Comparison of ENCODE assay signal across 26 cellular contexts in the genomic region with DNA sequence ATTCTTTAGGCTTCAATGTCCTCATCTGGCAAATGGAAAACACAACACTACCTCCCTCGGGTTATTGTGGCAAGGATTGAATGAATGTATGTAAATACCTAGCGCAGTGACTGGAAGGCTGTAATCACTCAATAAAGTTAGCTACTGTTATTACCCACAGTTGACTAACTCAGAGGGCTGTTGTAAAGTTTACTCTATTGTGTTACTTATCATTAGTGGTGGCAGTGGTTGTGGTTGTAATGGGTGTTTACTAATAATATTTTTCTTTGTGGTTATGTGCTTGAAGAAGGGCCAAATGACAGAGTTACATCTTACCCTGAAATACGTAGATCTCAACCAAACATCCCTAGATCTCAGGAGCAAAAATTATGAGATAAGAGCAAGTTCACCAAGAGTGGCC. TPM values are rescaled to one million over a fixed set of nuclear protein-coding genes. Genes with fewer than 3 reads are reported as not detected.
DNase-seq lines count a peak whose midpoint lies in the region; ATAC-seq and TF ChIP-seq lines count a peak whose summit lies in the region.
"Had no signal": no experiment of that assay in that cellular context is flagged by ENCODE, and none has a peak within 500 bp of the region (broad histone marks: within the 10 kb centered on the region; RNA-seq: fewer than 3 reads in every experiment).

No MANE protein-coding gene starts in this region.

- H3K27ac ChIP-seq in DOHH2 (ENCODE audit: low read depth, low read length): no peak overlapping the region
- no peak overlapping the region for H3K27ac ChIP-seq in right cardiac atrium (ENCODE audit: low read length)
- H3K27ac ChIP-seq: A549, hepatocyte, ovary, transverse colon, VCaP had no signal

- H3K9me2 ChIP-seq in DOHH2 (replicated peaks; ENCODE audit: control insufficient read depth, low read length): no peaks in the 10 kb centered on the region

- peak; percentile 76 for DNase-seq in amniotic epithelial cell (ENCODE audit: low read depth)
- DNase-seq in activated T-cell treated with anti-CD3 and anti-CD28 coated beads, Interleukin-2, amount 50 U/mL, for 4 hours: no peak
- DNase-seq in right cardiac atrium: no peak
- no peak for DNase-seq in activated effector memory CD4-positive, alpha-beta T cell treated with anti-CD3 and anti-CD28 coated beads, Interleukin-2, amount 50 U/mL, for 16 hours
- DNase-seq: activated CD4-positive, alpha-beta memory T cell treated with anti-CD3 and anti-CD28 coated beads for 36 hours; DMS153; GOT3; islet precursor cell; mammary epithelial cell; NCI-H187 treated with DMSO at 0.1 percent for 48 hours; NCI-H446 treated with DMSO at 0.1 percent for 48 hours; ovary; SHP77 treated with DMSO at 0.1 percent for 48 hours; transverse colon had no signal

- intact Hi-C loops in right cardiac atrium (cut with DNase I): no loop called here

- no peaks in the 10 kb centered on the region for H3K79me2 ChIP-seq in DOHH2 (ENCODE audit: control insufficient read depth, low read length)
- H3K79me2 ChIP-seq: hepatocyte had no signal

- H3K9me3 Mint-ChIP-seq in activated T-cell treated with anti-CD3 and anti-CD28 coated beads, Interleukin-2, amount 50 U/mL, for 4 hours: no peaks in the 10 kb centered on the region
- H3K9me3 Mint-ChIP-seq: activated CD4-positive, alpha-beta memory T cell treated with anti-CD3 and anti-CD28 coated beads for 36 hours; activated naive CD4-positive, alpha-beta T cell treated with anti-CD3 and anti-CD28 coated beads, Interleukin-2, amount 50 U/mL, for 72 hours; brain; stimulated activated naive CD8-positive, alpha-beta T cell treated with anti-CD3 and anti-CD28 coated beads, Interleukin-15, Interleukin-2, amounts not matched to agents 100 ng/mL and 50 ng/mL, for 24 hours had no signal

- no peak overlapping the region for H3K4me3 Mint-ChIP-seq in activated T-cell treated with anti-CD3 and anti-CD28 coated beads, Interleukin-2, amount 50 U/mL, for 4 hours
- H3K4me3 Mint-ChIP-seq: activated CD4-positive, alpha-beta memory T cell treated with anti-CD3 and anti-CD28 coated beads for 36 hours; brain; stimulated activated naive CD8-positive, alpha-beta T cell treated with anti-CD3 and anti-CD28 coated beads, Interleukin-15, Interleukin-2, amounts not matched to agents 100 ng/mL and 50 ng/mL, for 24 hours had no signal

- H3K36me3 Mint-ChIP-seq in activated T-cell treated with anti-CD3 and anti-CD28 coated beads, Interleukin-2, amount 50 U/mL, for 4 hours (ENCODE audit: insufficient read depth): no peaks in the 10 kb centered on the region
- H3K36me3 Mint-ChIP-seq: activated CD4-positive, alpha-beta memory T cell treated with anti-CD3 and anti-CD28 coated beads for 36 hours; activated naive CD4-positive, alpha-beta T cell treated with anti-CD3 and anti-CD28 coated beads, Interleukin-2, amount 50 U/mL, for 72 hours; brain had no signal

- H3K4me3 ChIP-seq in DOHH2 (ENCODE audit: low read length) (peak overlapping the region; percentile 34), right cardiac atrium (ENCODE audit: low read length) (no peak overlapping the region)
- H3K4me3 ChIP-seq: A549, hepatocyte, ovary, transverse colon had no signal

- H3K4me1 ChIP-seq in DOHH2 (ENCODE audit: control insufficient read depth, low read length) (peaks cover 53% of the 10 kb centered on the region), right cardiac atrium (ENCODE audit: control insufficient read depth, insufficient read depth, low read length) (peaks cover 12% of the 10 kb centered on the region)
- H3K4me1 ChIP-seq: transverse colon had no signal

- WGBS in right cardiac atrium: 97% methylated on average over 3 of the region's 3 CpGs

- no peaks in the 10 kb centered on the region for H3K36me3 ChIP-seq in DOHH2 (ENCODE audit: control insufficient read depth, low read length)
- H3K36me3 ChIP-seq: ovary, transverse colon had no signal

- H3K4me1 Mint-ChIP-seq in activated T-cell treated with anti-CD3 and anti-CD28 coated beads, Interleukin-2, amount 50 U/mL, for 4 hours (ENCODE audit: low read depth): no peaks in the 10 kb centered on the region

- H3K9me3 ChIP-seq in DOHH2 (ENCODE audit: control insufficient read depth, insufficient read depth, low read length): no peaks in the 10 kb centered on the region
- H3K9me3 ChIP-seq in right cardiac atrium (ENCODE audit: control insufficient read depth, low read length): no peaks in the 10 kb centered on the region
- H3K9me3 ChIP-seq: A549, ovary, transverse colon had no signal

- H3F3A ChIP-seq in DOHH2 (ENCODE audit: control insufficient read depth, insufficient read depth): no peaks in the 10 kb centered on the region

- no peaks in the 10 kb centered on the region for H3K27me3 Mint-ChIP-seq in activated T-cell treated with anti-CD3 and anti-CD28 coated beads, Interleukin-2, amount 50 U/mL, for 4 hours (ENCODE audit: low read depth)
- H3K27me3 Mint-ChIP-seq: activated CD4-positive, alpha-beta memory T cell treated with anti-CD3 and anti-CD28 coated beads for 36 hours; brain had no signal

- peak overlapping the region; percentile 63 for H3K4me2 ChIP-seq in DOHH2 (ENCODE audit: low read length)
- H3K4me2 ChIP-seq: A549, hepatocyte had no signal

- H4K20me1 ChIP-seq in DOHH2 (ENCODE audit: control insufficient read depth, insufficient read depth, low read depth, low read length): no peaks in the 10 kb centered on the region

- ATAC-seq in GM21423 (IDR thresholded peaks at IDR 0.05; ENCODE audit: unreplicated experiment) (peak; percentile 38), HG02981 (IDR thresholded peaks at IDR 0.05; ENCODE audit: unreplicated experiment) (peak; percentile 41), GM21619 (IDR thresholded peaks at IDR 0.05; ENCODE audit: unreplicated experiment) (no peak), right cardiac atrium (no peak)
- ATAC-seq in activated T-cell treated with anti-CD3 and anti-CD28 coated beads, Interleukin-2, amount 50 U/mL, for 4 hours: no peak
- ATAC-seq: A549; activated naive CD4-positive, alpha-beta T cell treated with anti-CD3 and anti-CD28 coated beads, Interleukin-2, amount 50 U/mL, for 72 hours; HepG2 had no signal

- no peaks in the 10 kb centered on the region for H3K27me3 ChIP-seq in DOHH2 (ENCODE audit: control insufficient read depth, low read length)
- no peaks in the 10 kb centered on the region for H3K27me3 ChIP-seq in right cardiac atrium (ENCODE audit: control insufficient read depth, insufficient read depth)
- H3K27me3 ChIP-seq: hepatocyte, ovary, transverse colon had no signal

- TF ChIP-seq CTCF in DOHH2 (IDR thresholded peaks at IDR 0.05; ENCODE audit: low read depth, low read length, poor library complexity, severe bottlenecking): no peak

RNA-seq across cellular contexts. Expression of gene PXDC1, which starts 42.0 kb away (rescaled TPM):
- 1 to 10 TPM; 1.6 to 4.7 (median 2.2) TPM for total RNA-seq in activated T-cell treated with anti-CD3 and anti-CD28 coated beads, Interleukin-2, amount 50 U/mL, for 4 hours
- 10 to 100 TPM; 18.9 to 43.9 (median 24.1) TPM for total RNA-seq in right cardiac atrium
- 23.7 TPM for polyA plus RNA-seq in right cardiac atrium
- total RNA-seq: OCI-LY7 had no signal

RNA-seq across cellular contexts. Expression of gene FAM50B, which starts 55.6 kb away (rescaled TPM):
- 10 to 100 TPM in 1 of 3 donors, 1 to 10 TPM in 2; 8.8 to 11.4 (median 9.3) TPM for total RNA-seq in activated T-cell treated with anti-CD3 and anti-CD28 coated beads, Interleukin-2, amount 50 U/mL, for 4 hours
- 10 to 100 TPM; 14.0 to 25.3 (median 23.9) TPM for total RNA-seq in right cardiac atrium
- polyA plus RNA-seq in right cardiac atrium: 18.4 TPM
- total RNA-seq: HepG2, OCI-LY7 had no signal

Comparison
In these comparisons a context has a peak if more than half of its experiments do, and no peak if none do; other contexts are left out.
1. ATAC-seq: peak in GM21423 (single experiment) and HG02981 (single experiment); none in GM21619 (single experiment), activated T-cell treated with anti-CD3 and anti-CD28 coated beads, Interleukin-2, amount 50 U/mL, for 4 hours (0 of 2) and right cardiac atrium (0 of 2).